8 cellular contexts compared by ENCODE assay signal in genomic region chr6:149565539-149566371, GRCh38. TPM values are rescaled to one million over a fixed set of nuclear protein-coding genes. Genes with fewer than 3 reads are reported as not detected.
A peak's percentile ranks its signal among the peaks of the same experiment; 100 is the strongest.
DNase-seq lines count a peak whose midpoint lies in the region; ATAC-seq and TF ChIP-seq lines count a peak whose summit lies in the region.

No MANE protein-coding gene starts in this region.

- ATAC-seq in GM18907 (IDR thresholded peaks at IDR 0.05; ENCODE audit: unreplicated experiment) (peak; percentile 86), HG03175 (IDR thresholded peaks at IDR 0.05; ENCODE audit: unreplicated experiment) (peak; percentile 82), activated B cell treated with CpG ODN at 0.5 μM for 24 hours (ENCODE audit: low read depth) (peak; percentile 85)

- intact Hi-C loops in activated B cell treated with CpG ODN at 0.5 μM for 24 hours (cut with micrococcal nuclease): loop anchor here (1.0 to 5.0 kb wide), 10 partner anchors 19 to 1825 kb away; partner anchors contain the start of genes KATNA1, LATS1, LRP11 and PCMT1

- H3K36me3 Mint-ChIP-seq in activated B cell treated with CpG ODN at 0.5 μM for 24 hours (ENCODE audit: low read depth): peaks cover 8% of the 10 kb centered on the region

- CTCF ChIA-PET in activated B cell treated with CpG ODN at 0.5 μM for 24 hours (lab: Charles Lee): interaction anchor here (0.8 to 2.8 kb wide), 2 partner anchors 20 to 181 kb away, joined by 3 to 10 read pairs; partner anchors contain the start of gene PPIL4

- POLR2A ChIA-PET in activated B cell treated with CpG ODN at 0.5 μM for 24 hours (lab: Charles Lee): interaction anchor here (0.6 to 2.6 kb wide), 12 partner anchors 10 to 1035 kb away, joined by 3 to 25 read pairs (median 4); partner anchors contain the start of gene PPIL4

- H3K4me1 Mint-ChIP-seq in activated B cell treated with CpG ODN at 0.5 μM for 24 hours: peaks cover 22% of the 10 kb centered on the region

- H3K27ac Mint-ChIP-seq in activated B cell treated with CpG ODN at 0.5 μM for 24 hours: peak overlapping the region; percentile 92

- TF ChIP-seq CTCF in activated B cell treated with CpG ODN at 0.5 μM for 24 hours (IDR thresholded peaks at IDR 0.05): no peak

- DNase-seq in AG08396 (ENCODE audit: low spot score): peak; percentile 100
- DNase-seq in NCI-H2227 treated with DMSO at 0.1 percent for 48 hours (lab: John Stamatoyannopoulos, UW): peak; percentile 85
- peak; percentile 97 for DNase-seq in activated B cell treated with CpG ODN at 0.5 μM for 24 hours
- peak; percentile 13 to 96 (median 88) for DNase-seq in caudate nucleus (lab: John Stamatoyannopoulos, UW)
- DNase-seq in inferior parietal cortex (ENCODE audit: extremely low spot score): peak; percentile 98
- peak; percentile 86 for DNase-seq in smooth muscle cell of the brain vasculature (ENCODE audit: low read depth, low spot score)

- H3K27me3 Mint-ChIP-seq in activated B cell treated with CpG ODN at 0.5 μM for 24 hours: no peaks in the 10 kb centered on the region

- peak overlapping the region; percentile 65 for H3K27ac ChIP-seq in caudate nucleus (ENCODE audit: low read depth, low read length)

- no peaks in the 10 kb centered on the region for H3K9me3 Mint-ChIP-seq in activated B cell treated with CpG ODN at 0.5 μM for 24 hours

- peak overlapping the region; percentile 91 for H3K4me3 Mint-ChIP-seq in activated B cell treated with CpG ODN at 0.5 μM for 24 hours

RNA-seq across cellular contexts. Expression of gene GINM1, which starts 0.4 kb away (rescaled TPM):
- 15.4 and 18.0 TPM in 2 replicates for total RNA-seq in activated B cell treated with CpG ODN at 0.5 μM for 24 hours

RNA-seq across cellular contexts. Expression of gene PPIL4, which starts 19.9 kb away (rescaled TPM):
- 20.9 and 24.0 TPM in 2 replicates for total RNA-seq in activated B cell treated with CpG ODN at 0.5 μM for 24 hours

Comparison
In these comparisons a context has a peak if more than half of its experiments do, and no peak if none do; other contexts are left out.
1. Peak in every context shown above with its lines: DNase-seq, ATAC-seq and H3K27ac ChIP-seq.